Comparison of ENCODE assay signal across 19 cellular contexts in genomic region chr18:7383336-7383980, GRCh38.
"Had no signal": no experiment of that assay in that cellular context is flagged by ENCODE, and none has a peak within 500 bp of the region (broad histone marks: within the 10 kb centered on the region; RNA-seq: fewer than 3 reads in every experiment).

No MANE protein-coding gene starts in this region.

- DNase-seq: activated B cell treated with CpG ODN at 0.5 μM for 24 hours; activated CD8-positive, alpha-beta T cell treated with anti-CD3 and anti-CD28 coated beads, Interleukin-2, amount 10 ng/mL, durations not matched to agents 7 days and 5 days; activated naive CD4-positive, alpha-beta T cell; activated T-cell treated with anti-CD3 and anti-CD28 coated beads for 4 hours; activated T-cell treated with anti-CD3 and anti-CD28 coated beads, Interleukin-2, amount 50 U/mL, for 72 hours; endodermal cell; foreskin fibroblast; kidney glomerular epithelial cell; left lung; naive B cell; stimulated activated CD4-positive, alpha-beta T cell treated with anti-CD3 and anti-CD28 coated beads, Interleukin-12 subunit alpha, Interleukin-12 subunit beta, amount 100 ng/mL, for 4 hours; stimulated activated CD4-positive, alpha-beta T cell treated with anti-CD3 and anti-CD28 coated beads, Interleukin-4, amount 100 ng/mL, for 1 hour; stimulated activated naive CD8-positive, alpha-beta T cell treated with anti-CD3 and anti-CD28 coated beads, Interleukin-15, Interleukin-2, amounts not matched to agents 100 U/mL and 50 U/mL, for 24 hours; T-helper 1 cell; testis; transverse colon; uterus had no signal

- H3K27ac ChIP-seq: breast epithelium, skin epidermis, testis, transverse colon, uterus had no signal

- H3K27me3 ChIP-seq: breast epithelium, left lung, testis, transverse colon, uterus had no signal

- H3K36me3 ChIP-seq: breast epithelium, left lung, transverse colon, uterus had no signal

- H3K9me3 ChIP-seq: breast epithelium, left lung, testis, transverse colon, uterus had no signal

- H3K4me3 ChIP-seq: breast epithelium, left lung, skin epidermis, testis, transverse colon, uterus had no signal

- H3K4me1 ChIP-seq: breast epithelium, left lung, testis, transverse colon, uterus had no signal
